8 cellular contexts compared by ENCODE assay signal in the genomic region with DNA sequence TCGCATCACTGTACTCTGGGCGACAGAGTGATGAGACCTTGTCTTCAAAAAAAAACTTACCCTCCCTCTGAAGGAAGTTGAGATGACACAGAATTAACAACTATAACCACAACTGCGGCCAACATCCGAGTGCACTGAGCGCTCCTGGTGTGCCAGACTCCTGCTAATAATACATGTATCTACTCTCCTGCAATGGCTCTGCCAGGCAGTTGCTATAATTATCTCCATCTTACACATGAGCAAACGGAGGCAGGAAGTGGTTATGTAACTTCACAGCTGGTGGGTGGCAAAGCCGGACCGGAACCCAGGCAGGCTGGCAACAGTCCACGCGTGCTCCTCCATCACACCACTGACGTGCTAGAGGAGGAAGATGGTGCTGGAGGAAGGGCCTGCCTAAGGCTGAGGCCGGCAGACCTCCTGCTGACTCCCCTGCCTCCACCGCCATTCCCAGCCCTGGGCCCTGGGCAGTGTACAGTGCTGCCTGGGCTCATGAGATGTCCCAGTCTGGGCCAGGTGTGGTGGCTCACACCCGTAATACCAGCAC. TPM values are rescaled to one million over a fixed set of nuclear protein-coding genes. Genes with fewer than 3 reads are reported as not detected.
A peak's percentile ranks its signal among the peaks of the same experiment; 100 is the strongest.
DNase-seq lines count a peak whose midpoint lies in the region; ATAC-seq and TF ChIP-seq lines count a peak whose summit lies in the region.

No MANE protein-coding gene starts in this region.

- peak overlapping the region; percentile 65 to 88 (median 79) for H3K4me2 ChIP-seq in BLaER1 treated with 17β-estradiol and CSF1 and Interleukin-3, amounts not matched to agents 10 nM and 100 nM

- no peak for TF ChIP-seq CTCF in endodermal cell (conservative IDR thresholded peaks at IDR 0.05)

- H3K27ac ChIP-seq in BLaER1 treated with 17β-estradiol and CSF1 and Interleukin-3, amounts not matched to agents 10 nM and 100 nM: peak overlapping the region; percentile 79 to 98 (median 96)
- H3K27ac ChIP-seq in caudate nucleus (ENCODE audit: low read depth, low read length): peak overlapping the region; percentile 74
- no peak overlapping the region for H3K27ac ChIP-seq in endodermal cell (ENCODE audit: low read depth, low read length)

- H3K4me1 Mint-ChIP-seq in memory B cell (peaks cover 41% of the 10 kb centered on the region), endodermal cell (no peaks in the 10 kb centered on the region)

- H4K20me1 ChIP-seq in BLaER1 treated with 17β-estradiol and CSF1 and Interleukin-3, amounts not matched to agents 10 nM and 100 nM: no peaks in the 10 kb centered on the region; a peak in 1 of 22 replicates

- peak overlapping the region; percentile 84 for H3K27ac Mint-ChIP-seq in memory B cell
- H3K27ac Mint-ChIP-seq in endodermal cell: no peak overlapping the region

- ATAC-seq in GM21423 (IDR thresholded peaks at IDR 0.05; ENCODE audit: unreplicated experiment) (peak; percentile 71), memory B cell (ENCODE audit: low read depth) (peak; percentile 91)

- H3K36me3 ChIP-seq in BLaER1 treated with 17β-estradiol and CSF1 and Interleukin-3, amounts not matched to agents 10 nM and 100 nM: peaks cover 6 to 42% (median 19%) of the 10 kb centered on the region in 11 experiments; a peak in 19 of 22 replicates
- peaks cover 11% of the 10 kb centered on the region for H3K36me3 ChIP-seq in endodermal cell (ENCODE audit: control insufficient read depth, insufficient read depth, low read length)

- H3K9me3 Mint-ChIP-seq in memory B cell (no peaks in the 10 kb centered on the region), endodermal cell (no peaks in the 10 kb centered on the region)

- peaks cover 71 to 88% (median 83%) of the 10 kb centered on the region in 10 experiments for H3K4me1 ChIP-seq in BLaER1 treated with 17β-estradiol and CSF1 and Interleukin-3, amounts not matched to agents 10 nM and 100 nM
- no peaks in the 10 kb centered on the region for H3K4me1 ChIP-seq in endodermal cell (ENCODE audit: control insufficient read depth, insufficient read depth, low read length)

- H3K27me3 ChIP-seq in BLaER1 treated with 17β-estradiol and CSF1 and Interleukin-3, amounts not matched to agents 10 nM and 100 nM: no peaks in the 10 kb centered on the region
- no peaks in the 10 kb centered on the region for H3K27me3 ChIP-seq in endodermal cell (ENCODE audit: control insufficient read depth, insufficient read depth, low read length, poor library complexity, severe bottlenecking)

- H3K36me3 Mint-ChIP-seq in memory B cell (peaks cover 13% of the 10 kb centered on the region), endodermal cell (ENCODE audit: low read depth) (peaks cover 39% of the 10 kb centered on the region)

- no peaks in the 10 kb centered on the region for H3K27me3 Mint-ChIP-seq in memory B cell
- no peaks in the 10 kb centered on the region for H3K27me3 Mint-ChIP-seq in endodermal cell (ENCODE audit: insufficient read depth)

- H3K4me3 Mint-ChIP-seq in memory B cell (peak overlapping the region; percentile 67), endodermal cell (no peak overlapping the region)

- peak overlapping the region in 2 of 10 experiments; percentile 2 to 50; a peak in 2 of 20 replicates for H3K4me3 ChIP-seq in BLaER1 treated with 17β-estradiol and CSF1 and Interleukin-3, amounts not matched to agents 10 nM and 100 nM
- H3K4me3 ChIP-seq in endodermal cell (ENCODE audit: low read length): no peak overlapping the region

- peak overlapping the region; percentile 64 to 87 (median 81) for H3K9ac ChIP-seq in BLaER1 treated with 17β-estradiol and CSF1 and Interleukin-3, amounts not matched to agents 10 nM and 100 nM
- no peak overlapping the region for H3K9ac ChIP-seq in endodermal cell (ENCODE audit: extremely low read depth, low read length, poor library complexity, severe bottlenecking)

- WGBS in endodermal cell (ENCODE audit: insufficient coverage in 1 of 2, insufficient read length in 1 of 2), 2 experiments: 97 to 98% methylated on average over 7 to 14 of the region's 14 CpGs

- DNase-seq in NCI-H146 (lab: John Stamatoyannopoulos, UW) (peak; percentile 63), caudate nucleus (lab: John Stamatoyannopoulos, UW) (peak in 54 of 61 donors; percentile 11 to 95 (median 51)), memory B cell (ENCODE audit: low spot score in 2 of 2) (peak; percentile 64 to 71), endodermal cell (no peak)
- DNase-seq in activated CD4-positive, CD25-positive, alpha-beta regulatory T cell treated with anti-CD3 and anti-CD28 coated beads, Interleukin-2, amount 50 U/mL, for 72 hours: peak; percentile 71
- DNase-seq in stimulated activated CD8-positive, alpha-beta memory T cell treated with anti-CD3 and anti-CD28 coated beads, Interleukin-4, amount 100 ng/mL, for 48 hours: peak; percentile 71

- H3K9me3 ChIP-seq in BLaER1 treated with 17β-estradiol and CSF1 and Interleukin-3, amounts not matched to agents 10 nM and 100 nM (replicated peaks in 1 of 11): no peaks in the 10 kb centered on the region; a peak in 1 of 22 replicates
- H3K9me3 ChIP-seq in endodermal cell (ENCODE audit: control insufficient read depth, low read length): no peaks in the 10 kb centered on the region

RNA-seq across cellular contexts. Expression of gene XRCC1, which starts 12.6 kb away (rescaled TPM):
- 10 to 100 TPM; 48.8 to 52.1 TPM for total RNA-seq in endodermal cell
- polyA plus RNA-seq in endodermal cell (2013, experiment 1 of 2): 73.8 TPM
- polyA plus RNA-seq in endodermal cell (2013, experiment 2 of 2): 61.7 TPM

RNA-seq across cellular contexts. Expression of gene PINLYP, which starts 12.8 kb away (rescaled TPM):
- total RNA-seq in endodermal cell: 10 to 100 TPM in 1 of 2 donors, 1 to 10 TPM in 1; 7.7 to 12.2 TPM
- polyA plus RNA-seq in endodermal cell (2013, experiment 1 of 2): 5.5 TPM
- 2.1 TPM for polyA plus RNA-seq in endodermal cell (2013, experiment 2 of 2)

RNA-seq across cellular contexts. Expression of gene ZNF575, which starts 29.8 kb away (rescaled TPM):
- total RNA-seq in endodermal cell: under 1 TPM; 0.22 TPM
- 1.2 TPM for polyA plus RNA-seq in endodermal cell (2013, experiment 1 of 2)
- 1.5 TPM for polyA plus RNA-seq in endodermal cell (2013, experiment 2 of 2)

RNA-seq across cellular contexts. Expression of gene IRGQ, which starts 33.2 kb away (rescaled TPM):
- total RNA-seq in endodermal cell: 10 to 100 TPM; 39.7 to 46.0 TPM
- 10.9 TPM for polyA plus RNA-seq in endodermal cell (2013, experiment 1 of 2)
- 11.6 TPM for polyA plus RNA-seq in endodermal cell (2013, experiment 2 of 2)

RNA-seq across cellular contexts. Expression of gene ZNF576, which starts 33.6 kb away (rescaled TPM):
- 10 to 100 TPM; 11.9 to 12.1 TPM for total RNA-seq in endodermal cell
- polyA plus RNA-seq in endodermal cell (2013, experiment 1 of 2): 10.8 TPM
- 7.1 TPM for polyA plus RNA-seq in endodermal cell (2013, experiment 2 of 2)
